ENCODE assay signal across 16 cellular contexts in genomic region chr9:97563458-97564135, GRCh38.
DNase-seq lines count a peak whose midpoint lies in the region; ATAC-seq, FAIRE-seq and TF ChIP-seq lines count a peak whose summit lies in the region.
"Had no signal": no experiment of that assay in that cellular context is flagged by ENCODE, and none has a peak within 500 bp of the region (broad histone marks: within the 10 kb centered on the region; RNA-seq: fewer than 3 reads in every experiment).

No MANE protein-coding gene starts in this region.

- H3K9me3 ChIP-seq in ascending aorta (no peaks in the 10 kb centered on the region), trophoblast cell (ENCODE audit: insufficient read depth, low read depth, low read length) (no peaks in the 10 kb centered on the region)

- no peak overlapping the region for H3K4me3 Mint-ChIP-seq in activated T-cell treated with anti-CD3 and anti-CD28 coated beads, Interleukin-2, amount 50 U/mL, for 72 hours
- H3K4me3 Mint-ChIP-seq: activated naive CD8-positive, alpha-beta T cell treated with anti-CD3 and anti-CD28 coated beads, Interleukin-2, amount 10 ng/mL, durations not matched to agents 7 days and 5 days; CD14-positive monocyte; endodermal cell; T-helper 1 cell treated with Interleukin-12 subunit alpha and Interleukin-12 subunit beta and Interleukin-4 antibody, amounts not matched to agents 30 μg/mL and 1 μg/mL, for 36 hours had no signal

- TF ChIP-seq EP300 in Ishikawa (IDR thresholded peaks at IDR 0.05; ENCODE audit: borderline replicate concordance) = no peak

- no peak overlapping the region for H3K9ac ChIP-seq in trophoblast cell (ENCODE audit: low read length)

- WGBS in trophoblast cell (ENCODE audit: extremely low coverage, insufficient coverage, insufficient read length) = no CpG with 5 or more reads among the region's 13 CpGs

- ATAC-seq in left ventricle myocardium superior = peak; percentile 44
- no peak for ATAC-seq in activated T-cell treated with anti-CD3 and anti-CD28 coated beads, Interleukin-2, amount 50 U/mL, for 72 hours (replicated peaks in 1 of 2)

- no peak overlapping the region for H2AK5ac ChIP-seq in trophoblast cell (ENCODE audit: low read length)

- H3K36me3 Mint-ChIP-seq in activated T-cell treated with anti-CD3 and anti-CD28 coated beads, Interleukin-2, amount 50 U/mL, for 72 hours (ENCODE audit: insufficient read depth in 2 of 2) = no peaks in the 10 kb centered on the region
- H3K36me3 Mint-ChIP-seq: activated naive CD8-positive, alpha-beta T cell treated with anti-CD3 and anti-CD28 coated beads, Interleukin-2, amount 10 ng/mL, durations not matched to agents 7 days and 5 days; CD14-positive monocyte had no signal

- H3K4ac ChIP-seq in trophoblast cell (ENCODE audit: low read depth, low read length) = no peak overlapping the region

- no peak overlapping the region for H2BK120ac ChIP-seq in trophoblast cell (ENCODE audit: insufficient read depth, low read length, poor library complexity)

- no peaks in the 10 kb centered on the region for H3K9me3 Mint-ChIP-seq in activated T-cell treated with anti-CD3 and anti-CD28 coated beads, Interleukin-2, amount 50 U/mL, for 72 hours
- H3K9me3 Mint-ChIP-seq: activated naive CD8-positive, alpha-beta T cell treated with anti-CD3 and anti-CD28 coated beads, Interleukin-2, amount 10 ng/mL, durations not matched to agents 7 days and 5 days; endodermal cell; T-helper 1 cell treated with Interleukin-12 subunit alpha and Interleukin-12 subunit beta and Interleukin-4 antibody, amounts not matched to agents 30 μg/mL and 1 μg/mL, for 36 hours had no signal

- no peak for TF ChIP-seq CTCF in ascending aorta (IDR thresholded peaks at IDR 0.05)

- H3K79me2 ChIP-seq in trophoblast cell (ENCODE audit: control insufficient read depth, insufficient read depth, low read length, poor library complexity) = no peaks in the 10 kb centered on the region

- H4K8ac ChIP-seq in trophoblast cell (ENCODE audit: low read depth, low read length) = no peak overlapping the region

- peaks cover 9% of the 10 kb centered on the region for H3K4me1 Mint-ChIP-seq in activated T-cell treated with anti-CD3 and anti-CD28 coated beads, Interleukin-2, amount 50 U/mL, for 72 hours (ENCODE audit: low read depth)

- H2BK5ac ChIP-seq in trophoblast cell (ENCODE audit: low read depth, low read length, poor library complexity) = no peak overlapping the region

- H3K27me3 Mint-ChIP-seq in activated T-cell treated with anti-CD3 and anti-CD28 coated beads, Interleukin-2, amount 50 U/mL, for 72 hours (ENCODE audit: low read depth) = peaks cover 32% of the 10 kb centered on the region

- H3K14ac ChIP-seq in trophoblast cell (ENCODE audit: low read length) = no peak overlapping the region

- no peak overlapping the region for H3K23ac ChIP-seq in trophoblast cell (ENCODE audit: low read length)

- no peak overlapping the region for H2AFZ ChIP-seq in trophoblast cell (ENCODE audit: insufficient read depth, low read length, poor library complexity)

- H3K4me2 ChIP-seq in trophoblast cell (ENCODE audit: low read length) = no peak overlapping the region

- no peaks in the 10 kb centered on the region for H3K79me1 ChIP-seq in trophoblast cell (ENCODE audit: low read length)

- FAIRE-seq in H54 (lab: Jason Lieb, UNC) = no peak
- FAIRE-seq: HTR-8/SVneo had no signal

- no peak overlapping the region for H2BK12ac ChIP-seq in trophoblast cell (ENCODE audit: low read length)

- intact Hi-C loops in ascending aorta (cut with DNase I) (no loop called here), left ventricle myocardium superior (cut with micrococcal nuclease) (no loop called here)

- H4K91ac ChIP-seq in trophoblast cell (ENCODE audit: low read depth, low read length) = no peak overlapping the region

- no peak overlapping the region for H3K18ac ChIP-seq in trophoblast cell (ENCODE audit: low read length)

- H3K4me3 ChIP-seq in ascending aorta (no peak overlapping the region), trophoblast cell (ENCODE audit: low read depth, low read length) (no peak overlapping the region)

- TF ChIP-seq RAD21 in Ishikawa (IDR thresholded peaks at IDR 0.05; ENCODE audit: low read depth) = no peak

- no peak for TF ChIP-seq POLR2A in H54 (IDR thresholded peaks at IDR 0.05; ENCODE audit: low read depth, low read length)

- H4K12ac ChIP-seq in trophoblast cell (ENCODE audit: low read depth, low read length) = no peak overlapping the region

- DNase-seq in ascending aorta (ENCODE audit: low spot score in 2 of 2) (no peak), left ventricle myocardium superior (no peak), stromal cell of bone marrow (ENCODE audit: low read depth) (peak; percentile 11), trophoblast cell (no peak), H54 (ENCODE audit: insufficient read length, low spot score) (no peak), NCI-H1105 treated with DMSO at 0.1 percent for 48 hours (lab: John Stamatoyannopoulos, UW) (no peak)
- no peak for DNase-seq in activated T-cell treated with anti-CD3 and anti-CD28 coated beads, Interleukin-2, amount 50 U/mL, for 72 hours
- DNase-seq: activated CD4-positive, alpha-beta T cell treated with anti-CD3 and anti-CD28 coated beads, Interleukin-2, amount 50 U/mL, for 48 hours; activated naive CD8-positive, alpha-beta T cell treated with anti-CD3 and anti-CD28 coated beads, Interleukin-2, amount 10 ng/mL, durations not matched to agents 7 days and 5 days; endodermal cell; GF-D8; NCI-H146 had no signal

- H3K27ac Mint-ChIP-seq in activated T-cell treated with anti-CD3 and anti-CD28 coated beads, Interleukin-2, amount 50 U/mL, for 72 hours = no peak overlapping the region
- H3K27ac Mint-ChIP-seq: activated naive CD8-positive, alpha-beta T cell treated with anti-CD3 and anti-CD28 coated beads, Interleukin-2, amount 10 ng/mL, durations not matched to agents 7 days and 5 days; endodermal cell; T-helper 1 cell treated with Interleukin-12 subunit alpha and Interleukin-12 subunit beta and Interleukin-4 antibody, amounts not matched to agents 30 μg/mL and 1 μg/mL, for 36 hours had no signal

- H3K27me3 ChIP-seq in ascending aorta (no peaks in the 10 kb centered on the region), trophoblast cell (ENCODE audit: insufficient read depth, low read length) (no peaks in the 10 kb centered on the region)

- H3K36me3 ChIP-seq in ascending aorta = peaks cover 27 to 38% of the 10 kb centered on the region in 2 donors
- H3K36me3 ChIP-seq in trophoblast cell (ENCODE audit: control insufficient read depth in 1 of 2, insufficient read depth in 2 of 2, low read length in 2 of 2) = no peaks in the 10 kb centered on the region

- H3K4me1 ChIP-seq in ascending aorta (peaks cover 17 to 28% of the 10 kb centered on the region in 2 donors), trophoblast cell (ENCODE audit: control insufficient read depth in 1 of 2, insufficient read depth in 2 of 2, low read length in 2 of 2) (no peaks in the 10 kb centered on the region)

- H3K27ac ChIP-seq in ascending aorta (peak overlapping the region; percentile 74 to 78), trophoblast cell (ENCODE audit: low read depth, low read length) (no peak overlapping the region)

TF ChIP-seq in Ishikawa, 13 proteins besides CTCF, POLR2A, EP300 and RAD21:
- no peak for TF ChIP-seq CREB1 (IDR thresholded peaks at IDR 0.05; ENCODE audit: low read depth)
- peak; percentile 68 for TF ChIP-seq NFIC (IDR thresholded peaks at IDR 0.05)
